28 cellular contexts compared by ENCODE assay signal in genomic region chr12:93950321-93950720, GRCh38.
"Had no signal": no experiment of that assay in that cellular context is flagged by ENCODE, and none has a peak within 500 bp of the region (broad histone marks: within the 10 kb centered on the region; RNA-seq: fewer than 3 reads in every experiment).

No MANE protein-coding gene starts in this region.

- H3K9ac ChIP-seq: SK-N-SH had no signal

- H3K4me3 Mint-ChIP-seq: activated CD8-positive, alpha-beta T cell treated with anti-CD3 and anti-CD28 coated beads, Interleukin-2, amount 10 ng/mL, durations not matched to agents 7 days and 5 days; activated naive CD4-positive, alpha-beta T cell treated with anti-CD3 and anti-CD28 coated beads, Interleukin-2, amount 50 U/mL, for 24 hours; brain; central memory CD8-positive, alpha-beta T cell; T-helper 1 cell treated with Interleukin-12 subunit alpha and Interleukin-12 subunit beta and Interleukin-4 antibody, amounts not matched to agents 30 μg/mL and 1 μg/mL, for 36 hours; WTC11 had no signal

- DNase-seq: activated CD4-positive, alpha-beta T cell treated with anti-CD3 and anti-CD28 coated beads for 48 hours; activated CD4-positive, alpha-beta T cell treated with anti-CD3 and anti-CD28 coated beads, Interleukin-2, amount 50 U/mL, for 4 hours; activated CD4-positive, CD25-positive, alpha-beta regulatory T cell treated with anti-CD3 and anti-CD28 coated beads, Interleukin-2, amount 50 U/mL, for 72 hours; activated CD8-positive, alpha-beta memory T cell treated with anti-CD3 and anti-CD28 coated beads, Interleukin-2, amount 50 U/mL, for 48 hours; activated CD8-positive, alpha-beta T cell treated with anti-CD3 and anti-CD28 coated beads, Interleukin-2, amount 10 ng/mL, durations not matched to agents 7 days and 5 days; activated naive CD4-positive, alpha-beta T cell; activated T-cell treated with anti-CD3 and anti-CD28 coated beads, Interleukin-2, amount 50 U/mL, for 1 hour; amniotic stem cell; KG1; NCI-H1092; NCI-H1417; NCI-H1694; NCI-H2029; NCI-H2107; NCI-H2171 treated with DMSO at 0.1 percent for 48 hours; NCI-H226; NCI-H510A; NCI-H526 treated with DMSO at 0.1 percent for 48 hours; NCI-H82; RPMI8226; SK-N-SH had no signal

- H3K27me3 Mint-ChIP-seq: activated naive CD4-positive, alpha-beta T cell treated with anti-CD3 and anti-CD28 coated beads, Interleukin-2, amount 50 U/mL, for 24 hours; brain had no signal

- H3K9me3 ChIP-seq: SK-N-SH had no signal

- H3K4me1 Mint-ChIP-seq: brain; central memory CD8-positive, alpha-beta T cell had no signal

- ATAC-seq: activated CD8-positive, alpha-beta T cell treated with anti-CD3 and anti-CD28 coated beads, Interleukin-2, amount 10 ng/mL, durations not matched to agents 7 days and 5 days; Panc1; Right ventricle myocardium inferior; WTC11 had no signal

- H3K27ac Mint-ChIP-seq: activated CD8-positive, alpha-beta T cell treated with anti-CD3 and anti-CD28 coated beads, Interleukin-2, amount 10 ng/mL, durations not matched to agents 7 days and 5 days; activated naive CD4-positive, alpha-beta T cell treated with anti-CD3 and anti-CD28 coated beads, Interleukin-2, amount 50 U/mL, for 24 hours; brain; T-helper 1 cell treated with Interleukin-12 subunit alpha and Interleukin-12 subunit beta and Interleukin-4 antibody, amounts not matched to agents 30 μg/mL and 1 μg/mL, for 36 hours; WTC11 had no signal

- H3K36me3 Mint-ChIP-seq: brain had no signal

- H3K9me3 Mint-ChIP-seq: central memory CD8-positive, alpha-beta T cell had no signal
